ENCODE assay signal across 16 cellular contexts in genomic region chr4:147693202-147693601, GRCh38. TPM values are rescaled to one million over a fixed set of nuclear protein-coding genes. Genes with fewer than 3 reads are reported as not detected.
DNase-seq lines count a peak whose midpoint lies in the region; ATAC-seq and TF ChIP-seq lines count a peak whose summit lies in the region.
"Had no signal": no experiment of that assay in that cellular context is flagged by ENCODE, and none has a peak within 500 bp of the region (broad histone marks: within the 10 kb centered on the region; RNA-seq: fewer than 3 reads in every experiment).

No MANE protein-coding gene starts in this region.

- intact Hi-C loops in body of pancreas (cut with DNase I) (no loop called here), mucosa of descending colon (cut with DNase I, micrococcal nuclease) (no loop called here), heart right ventricle (cut with DNase I) (no loop called here)

- H3K79me2 ChIP-seq in GM23248 (ENCODE audit: insufficient read depth) = no peaks in the 10 kb centered on the region

- no peaks in the 10 kb centered on the region for H3K9me2 ChIP-seq in GM23248 (ENCODE audit: insufficient read depth)

- no peaks in the 10 kb centered on the region for H3F3A ChIP-seq in GM23248 (ENCODE audit: insufficient read depth)

- WGBS in body of pancreas, 2 donors = 49 to 53% methylated on average over 4 of the region's 4 CpGs
- WGBS in heart right ventricle, 2 donors = 89 to 93% methylated on average over 4 of the region's 4 CpGs
- 76 to 86% methylated on average over 4 of the region's 4 CpGs for WGBS in GM23248 (ENCODE audit: low coverage in 1 of 2, low lambda C conversion rate in 2 of 2, missing lambda C conversion rate in 2 of 2), 2 experiments

- H3K9me3 ChIP-seq in body of pancreas (no peaks in the 10 kb centered on the region), mucosa of descending colon (no peaks in the 10 kb centered on the region), heart right ventricle (no peaks in the 10 kb centered on the region), GM23248 (ENCODE audit: low read depth) (no peaks in the 10 kb centered on the region)
- H3K9me3 ChIP-seq: BLaER1 treated with 17β-estradiol and CSF1 and Interleukin-3, amounts not matched to agents 10 nM and 100 nM; HAP-1 had no signal

- H3K27me3 ChIP-seq in body of pancreas (no peaks in the 10 kb centered on the region), heart right ventricle (no peaks in the 10 kb centered on the region), GM23248 (replicated peaks; ENCODE audit: insufficient read depth) (no peaks in the 10 kb centered on the region)
- H3K27me3 ChIP-seq: BLaER1 treated with 17β-estradiol and CSF1 and Interleukin-3, amounts not matched to agents 10 nM and 100 nM had no signal

- H3K4me3 ChIP-seq in body of pancreas = no peak overlapping the region
- no peak overlapping the region for H3K4me3 ChIP-seq in mucosa of descending colon
- no peak overlapping the region for H3K4me3 ChIP-seq in heart right ventricle
- H3K4me3 ChIP-seq in GM23248 = no peak overlapping the region
- H3K4me3 ChIP-seq: BLaER1 treated with 17β-estradiol and CSF1 and Interleukin-3, amounts not matched to agents 10 nM and 100 nM; HAP-1 had no signal

- DNase-seq in DMS53 treated with DMSO at 0.1 percent for 48 hours (lab: John Stamatoyannopoulos, UW; ENCODE audit: unreplicated experiment) = peak; percentile 31
- DNase-seq in body of pancreas = no peak
- no peak for DNase-seq in mucosa of descending colon
- DNase-seq in MV-4-11 (lab: John Stamatoyannopoulos, UW) = no peak
- DNase-seq in heart right ventricle = no peak
- no peak for DNase-seq in GM23248
- no peak for DNase-seq in hippocampal formation (lab: John Stamatoyannopoulos, UW)
- DNase-seq: 8988T; CD4-positive, CD25-positive, alpha-beta regulatory T cell; DND-41; GDM1; IMR-90 had no signal

- no peaks in the 10 kb centered on the region for H3K36me3 ChIP-seq in body of pancreas (replicated peaks in 1 of 2; ENCODE audit: insufficient read depth in 1 of 2, low read depth in 2 of 2)
- no peaks in the 10 kb centered on the region for H3K36me3 ChIP-seq in mucosa of descending colon (ENCODE audit: low read depth)
- H3K36me3 ChIP-seq in heart right ventricle = no peaks in the 10 kb centered on the region
- no peaks in the 10 kb centered on the region for H3K36me3 ChIP-seq in GM23248 (ENCODE audit: low read depth)
- H3K36me3 ChIP-seq: BLaER1 treated with 17β-estradiol and CSF1 and Interleukin-3, amounts not matched to agents 10 nM and 100 nM; HAP-1 had no signal

- peak; percentile 47 for ATAC-seq in body of pancreas
- ATAC-seq in mucosa of descending colon = peak; percentile 91
- no peak for ATAC-seq in heart right ventricle

- peak overlapping the region; percentile 24; the same call in 1 of the 2 replicates for H3K27ac ChIP-seq in 22Rv1
- H3K27ac ChIP-seq in body of pancreas = no peak overlapping the region
- no peak overlapping the region for H3K27ac ChIP-seq in heart right ventricle
- H3K27ac ChIP-seq in GM23248 = no peak overlapping the region
- H3K27ac ChIP-seq: BLaER1 treated with 17β-estradiol and CSF1 and Interleukin-3, amounts not matched to agents 10 nM and 100 nM; HL-60 had no signal

- TF ChIP-seq POLR2A in body of pancreas (IDR thresholded peaks at IDR 0.05) = no peak

- TF ChIP-seq CTCF in 22Rv1 (IDR thresholded peaks at IDR 0.05) (no peak), body of pancreas (IDR thresholded peaks at IDR 0.05) (no peak), mucosa of descending colon (IDR thresholded peaks at IDR 0.05) (no peak), heart right ventricle (IDR thresholded peaks at IDR 0.05) (no peak)

- no peak overlapping the region for H3K4me2 ChIP-seq in GM23248 (ENCODE audit: unreplicated experiment)
- H3K4me2 ChIP-seq: BLaER1 treated with 17β-estradiol and CSF1 and Interleukin-3, amounts not matched to agents 10 nM and 100 nM had no signal

- peaks cover 18% of the 10 kb centered on the region for H3K4me1 ChIP-seq in body of pancreas
- peaks cover 4% of the 10 kb centered on the region for H3K4me1 ChIP-seq in mucosa of descending colon (ENCODE audit: low read depth)
- no peaks in the 10 kb centered on the region for H3K4me1 ChIP-seq in heart right ventricle
- no peaks in the 10 kb centered on the region for H3K4me1 ChIP-seq in GM23248 (ENCODE audit: insufficient read depth)
- H3K4me1 ChIP-seq: HAP-1 had no signal

- in situ Hi-C loops in GM23248 (cut with MboI) = no loop called here

- H3K9ac ChIP-seq in GM23248 = no peak overlapping the region
- H3K9ac ChIP-seq: BLaER1 treated with 17β-estradiol and CSF1 and Interleukin-3, amounts not matched to agents 10 nM and 100 nM had no signal

- H2AFZ ChIP-seq in GM23248 = no peak overlapping the region

- no peaks in the 10 kb centered on the region for H4K20me1 ChIP-seq in GM23248 (ENCODE audit: insufficient read depth)
- H4K20me1 ChIP-seq: BLaER1 treated with 17β-estradiol and CSF1 and Interleukin-3, amounts not matched to agents 10 nM and 100 nM had no signal

RNA-seq across cellular contexts. Expression of gene PRMT9, which starts 9.2 kb away (rescaled TPM):
- 1 to 10 TPM; 3.0 to 5.7 TPM for total RNA-seq in body of pancreas
- total RNA-seq in mucosa of descending colon = 1 to 10 TPM; 7.1 to 7.6 (median 7.6) TPM
- total RNA-seq in heart right ventricle = 1 to 10 TPM; 5.1 to 7.3 (median 6.6) TPM
- polyA plus RNA-seq in heart right ventricle = 1 to 10 TPM; 3.0 to 3.9 TPM
- 6.4 and 8.6 TPM in 2 replicates for total RNA-seq in GM23248 (2014; rRNA removed; shearing (Covaris generic))
- 5.0 and 6.0 TPM in 2 replicates for polyA plus RNA-seq in GM23248 (2016; fragmentation: Nextera tagmentation; extraction: Ambion mirVana)

RNA-seq across cellular contexts. Expression of gene ARHGAP10, which starts 38.7 kb away (rescaled TPM):
- 10 to 100 TPM; 23.9 to 28.7 TPM for total RNA-seq in body of pancreas
- total RNA-seq in mucosa of descending colon = 10 to 100 TPM in 1 of 3 donors, 1 to 10 TPM in 2; 3.0 to 66.6 (median 8.1) TPM
- 10 to 100 TPM; 33.9 to 71.1 (median 60.7) TPM for total RNA-seq in heart right ventricle
- 10 to 100 TPM; 39.0 to 63.0 TPM for polyA plus RNA-seq in heart right ventricle
- total RNA-seq in GM23248 (2014; rRNA removed; shearing (Covaris generic)) = 21.0 and 24.8 TPM in 2 replicates
- polyA plus RNA-seq in GM23248 (2016; fragmentation: Nextera tagmentation; extraction: Ambion mirVana) = 17.0 and 19.5 TPM in 2 replicates

Comparison
In these comparisons a context has a peak if more than half of its experiments do, and no peak if none do; other contexts are left out.
1. ATAC-seq: peak in body of pancreas (single experiment) and mucosa of descending colon (single experiment); none in heart right ventricle (0 of 8).